In genomic region chr6:96013531-96013930, GRCh38 we compare ENCODE assay signal across 25 cellular contexts. TPM values are rescaled to one million over a fixed set of nuclear protein-coding genes. Genes with fewer than 3 reads are reported as not detected.
"Had no signal": no experiment of that assay in that cellular context is flagged by ENCODE, and none has a peak within 500 bp of the region (broad histone marks: within the 10 kb centered on the region; RNA-seq: fewer than 3 reads in every experiment).

No MANE protein-coding gene starts in this region.

- H3K27ac Mint-ChIP-seq: activated CD4-positive, alpha-beta T cell treated with anti-CD3 and anti-CD28 coated beads, Interleukin-2, amount 10 ng/mL, durations not matched to agents 7 days and 5 days; activated CD8-positive, alpha-beta T cell treated with anti-CD3 and anti-CD28 coated beads, Interleukin-2, amount 10 ng/mL, durations not matched to agents 7 days and 5 days; activated naive CD4-positive, alpha-beta T cell treated with anti-CD3 and anti-CD28 coated beads, Interleukin-2, amount 10 ng/mL, durations not matched to agents 7 days and 5 days; activated naive CD8-positive, alpha-beta T cell treated with anti-CD3 and anti-CD28 coated beads, Interleukin-2, amount 50 U/mL, for 24 hours; mesothelial cell of epicardium; nephron progenitor cell; progenitor cell of endocrine pancreas; T-helper 1 cell treated with Interleukin-12 subunit alpha and Interleukin-12 subunit beta and Interleukin-4 antibody, amounts not matched to agents 30 μg/mL and 1 μg/mL, for 36 hours had no signal

- ATAC-seq: activated CD4-positive, CD25-positive, alpha-beta regulatory T cell treated with anti-CD3 and anti-CD28 coated beads, Interleukin-2, amount 50 U/mL, for 24 hours; activated CD8-positive, alpha-beta T cell treated with anti-CD3 and anti-CD28 coated beads, Interleukin-2, amount 10 ng/mL, durations not matched to agents 7 days and 5 days; activated naive CD8-positive, alpha-beta T cell treated with anti-CD3 and anti-CD28 coated beads, Interleukin-2, amount 50 U/mL, for 24 hours; activated T-cell treated with anti-CD3 and anti-CD28 coated beads, Interleukin-2, amount 50 U/mL, for 4 hours; heart right ventricle; left colon; lower lobe of right lung had no signal

- H3K4me3 ChIP-seq: esophagus muscularis mucosa, heart right ventricle, lower lobe of right lung, transverse colon had no signal

- H3K4me1 Mint-ChIP-seq: activated CD4-positive, alpha-beta T cell treated with anti-CD3 and anti-CD28 coated beads, Interleukin-2, amount 10 ng/mL, durations not matched to agents 7 days and 5 days; activated naive CD4-positive, alpha-beta T cell treated with anti-CD3 and anti-CD28 coated beads, Interleukin-2, amount 10 ng/mL, durations not matched to agents 7 days and 5 days; activated naive CD8-positive, alpha-beta T cell treated with anti-CD3 and anti-CD28 coated beads, Interleukin-2, amount 50 U/mL, for 24 hours had no signal

- H3K4me1 ChIP-seq: lower lobe of right lung, transverse colon had no signal

- H3K9me3 ChIP-seq: esophagus muscularis mucosa, heart right ventricle, lower lobe of right lung, transverse colon had no signal

- H3K9me3 Mint-ChIP-seq: activated CD4-positive, alpha-beta T cell treated with anti-CD3 and anti-CD28 coated beads, Interleukin-2, amount 10 ng/mL, durations not matched to agents 7 days and 5 days; activated naive CD4-positive, alpha-beta T cell treated with anti-CD3 and anti-CD28 coated beads, Interleukin-2, amount 10 ng/mL, durations not matched to agents 7 days and 5 days; activated naive CD8-positive, alpha-beta T cell treated with anti-CD3 and anti-CD28 coated beads, Interleukin-2, amount 50 U/mL, for 24 hours; activated T-cell treated with anti-CD3 and anti-CD28 coated beads, Interleukin-2, amount 50 U/mL, for 4 hours; mesothelial cell of epicardium; nephron progenitor cell; T-helper 1 cell treated with Interleukin-12 subunit alpha and Interleukin-12 subunit beta and Interleukin-4 antibody, amounts not matched to agents 30 μg/mL and 1 μg/mL, for 36 hours had no signal

- H3K4me3 Mint-ChIP-seq: activated CD4-positive, alpha-beta T cell treated with anti-CD3 and anti-CD28 coated beads, Interleukin-2, amount 10 ng/mL, durations not matched to agents 7 days and 5 days; activated CD8-positive, alpha-beta T cell treated with anti-CD3 and anti-CD28 coated beads, Interleukin-2, amount 10 ng/mL, durations not matched to agents 7 days and 5 days; activated naive CD4-positive, alpha-beta T cell treated with anti-CD3 and anti-CD28 coated beads, Interleukin-2, amount 10 ng/mL, durations not matched to agents 7 days and 5 days; activated naive CD8-positive, alpha-beta T cell treated with anti-CD3 and anti-CD28 coated beads, Interleukin-2, amount 50 U/mL, for 24 hours; activated T-cell treated with anti-CD3 and anti-CD28 coated beads, Interleukin-2, amount 50 U/mL, for 4 hours; nephron progenitor cell; T-helper 1 cell treated with Interleukin-12 subunit alpha and Interleukin-12 subunit beta and Interleukin-4 antibody, amounts not matched to agents 30 μg/mL and 1 μg/mL, for 36 hours had no signal

- DNase-seq: activated CD4-positive, alpha-beta T cell treated with anti-CD3 and anti-CD28 coated beads, Interleukin-2, amount 10 ng/mL, durations not matched to agents 7 days and 5 days; activated CD8-positive, alpha-beta T cell treated with anti-CD3 and anti-CD28 coated beads, Interleukin-2, amount 10 ng/mL, durations not matched to agents 7 days and 5 days; activated naive CD4-positive, alpha-beta T cell treated with anti-CD3 and anti-CD28 coated beads, Interleukin-2, amount 10 ng/mL, durations not matched to agents 7 days and 5 days; activated naive CD8-positive, alpha-beta T cell treated with anti-CD3 and anti-CD28 coated beads, Interleukin-2, amount 50 U/mL, for 24 hours; activated T-cell treated with anti-CD3 and anti-CD28 coated beads, Interleukin-2, amount 50 U/mL, for 4 hours; aorta; effector CD8-positive, alpha-beta T cell; heart right ventricle; left colon; lower lobe of right lung; nephron progenitor cell; stimulated activated CD4-positive, alpha-beta T cell treated with anti-CD3 and anti-CD28 coated beads, Interleukin-12 subunit alpha, Interleukin-12 subunit beta, amount 100 ng/mL, for 4 hours; stimulated activated CD4-positive, alpha-beta T cell treated with anti-CD3 and anti-CD28 coated beads, Interleukin-1b, Interleukin-23, amount 100 ng/mL, for 48 hours; stimulated activated CD8-positive, alpha-beta memory T cell treated with anti-CD3 and anti-CD28 coated beads, Interleukin-4, amount 100 ng/mL, for 48 hours; stimulated activated naive CD4-positive, alpha-beta T cell; transverse colon had no signal

- H3K27ac ChIP-seq: esophagus muscularis mucosa, heart right ventricle, lower lobe of right lung, transverse colon had no signal

- H3K36me3 Mint-ChIP-seq: activated naive CD4-positive, alpha-beta T cell treated with anti-CD3 and anti-CD28 coated beads, Interleukin-2, amount 10 ng/mL, durations not matched to agents 7 days and 5 days; mesothelial cell of epicardium had no signal

- H3K36me3 ChIP-seq: esophagus muscularis mucosa, heart right ventricle, lower lobe of right lung, transverse colon had no signal

RNA-seq across cellular contexts. Expression of gene FUT9, which starts 2.2 kb away (rescaled TPM):
- total RNA-seq: activated CD4-positive, alpha-beta T cell treated with anti-CD3 and anti-CD28 coated beads, Interleukin-2, amount 10 ng/mL, durations not matched to agents 7 days and 5 days; activated CD8-positive, alpha-beta T cell treated with anti-CD3 and anti-CD28 coated beads, Interleukin-2, amount 10 ng/mL, durations not matched to agents 7 days and 5 days; activated T-cell treated with anti-CD3 and anti-CD28 coated beads, Interleukin-2, amount 50 U/mL, for 4 hours; aorta; endothelial cell of umbilical vein; esophagus muscularis mucosa; heart right ventricle; lower lobe of right lung; myocyte; osteoblast; subcutaneous adipose tissue had no signal
- polyA plus RNA-seq: endothelial cell of umbilical vein, heart right ventricle had no signal
